In the genomic region with DNA sequence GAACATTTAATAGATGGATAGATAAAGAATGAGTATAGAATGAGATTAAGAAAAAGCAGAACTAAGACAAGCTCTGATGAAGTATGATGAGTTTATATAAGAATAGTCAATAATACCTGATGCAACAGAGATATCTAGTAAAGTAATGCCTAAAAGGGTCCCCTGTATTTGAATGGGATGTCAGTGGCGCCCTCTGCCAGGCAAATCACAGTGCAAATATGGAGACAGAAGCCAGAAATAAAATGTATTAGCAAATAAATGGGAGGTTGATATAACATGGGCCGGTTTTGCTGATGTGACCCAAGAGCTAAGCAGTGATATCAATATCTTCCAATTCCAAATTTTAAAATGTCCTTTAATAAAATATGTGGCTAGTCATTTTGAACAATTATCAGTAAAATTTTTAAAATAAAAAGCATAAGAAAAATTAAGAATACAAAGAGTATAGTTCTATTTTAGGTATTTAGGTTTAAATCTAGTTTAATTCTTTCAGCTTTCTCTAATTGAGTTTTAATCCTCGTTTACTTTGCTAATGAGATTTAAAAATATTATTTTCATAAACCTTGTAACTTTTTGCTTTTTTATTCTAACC, we compare ENCODE assay signal across 1 cellular context.
TF ChIP-seq lines count a peak whose summit lies in the region.

No MANE protein-coding gene starts in this region.

TF ChIP-seq in liver, 16 proteins besides CTCF, POLR2A, EP300 and RAD21 (continued from another document):
- TF ChIP-seq, protein P1, sequence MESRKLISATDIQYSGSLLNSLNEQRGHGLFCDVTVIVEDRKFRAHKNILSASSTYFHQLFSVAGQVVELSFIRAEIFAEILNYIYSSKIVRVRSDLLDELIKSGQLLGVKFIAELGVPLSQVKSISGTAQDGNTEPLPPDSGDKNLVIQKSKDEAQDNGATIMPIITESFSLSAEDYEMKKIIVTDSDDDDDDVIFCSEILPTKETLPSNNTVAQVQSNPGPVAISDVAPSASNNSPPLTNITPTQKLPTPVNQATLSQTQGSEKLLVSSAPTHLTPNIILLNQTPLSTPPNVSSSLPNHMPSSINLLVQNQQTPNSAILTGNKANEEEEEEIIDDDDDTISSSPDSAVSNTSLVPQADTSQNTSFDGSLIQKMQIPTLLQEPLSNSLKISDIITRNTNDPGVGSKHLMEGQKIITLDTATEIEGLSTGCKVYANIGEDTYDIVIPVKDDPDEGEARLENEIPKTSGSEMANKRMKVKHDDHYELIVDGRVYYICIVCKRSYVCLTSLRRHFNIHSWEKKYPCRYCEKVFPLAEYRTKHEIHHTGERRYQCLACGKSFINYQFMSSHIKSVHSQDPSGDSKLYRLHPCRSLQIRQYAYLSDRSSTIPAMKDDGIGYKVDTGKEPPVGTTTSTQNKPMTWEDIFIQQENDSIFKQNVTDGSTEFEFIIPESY (IDR thresholded peaks at IDR 0.05) = no peak
- TF ChIP-seq YY1 (IDR thresholded peaks at IDR 0.05) = no peak
- TF ChIP-seq RXRA (IDR thresholded peaks at IDR 0.05) = no peak
- no peak for TF ChIP-seq GABPA (IDR thresholded peaks at IDR 0.05 in 1 of 2, conservative IDR thresholded peaks at IDR 0.05 in 1 of 2)
